In the genomic region with DNA sequence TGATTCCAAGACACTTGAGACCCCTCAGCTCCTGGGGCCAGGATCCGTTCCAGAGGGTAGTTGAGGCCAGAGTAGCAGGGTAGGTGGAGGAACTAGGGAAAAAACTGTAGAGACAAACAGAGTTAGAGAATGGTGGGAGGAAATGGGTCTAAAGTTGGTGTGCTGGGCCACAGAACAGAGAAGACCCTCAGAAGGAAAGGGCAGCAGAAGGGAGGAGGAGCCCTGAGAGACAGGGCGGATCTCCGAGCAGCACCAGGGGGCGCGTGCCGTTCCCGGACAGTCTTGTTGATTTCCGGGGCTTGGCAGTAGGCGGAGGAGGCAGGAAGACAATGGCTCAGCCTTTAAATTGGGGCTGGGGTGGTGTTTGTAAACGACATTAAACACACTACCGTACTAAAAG, we compare ENCODE assay signal across 1 cellular context.
TF ChIP-seq lines count a peak whose summit lies in the region.

No MANE protein-coding gene starts in this region.

TF ChIP-seq in H1, 55 proteins besides CTCF, POLR2A, EP300 and RAD21 (continued from another document):
- TF ChIP-seq, protein P1, sequence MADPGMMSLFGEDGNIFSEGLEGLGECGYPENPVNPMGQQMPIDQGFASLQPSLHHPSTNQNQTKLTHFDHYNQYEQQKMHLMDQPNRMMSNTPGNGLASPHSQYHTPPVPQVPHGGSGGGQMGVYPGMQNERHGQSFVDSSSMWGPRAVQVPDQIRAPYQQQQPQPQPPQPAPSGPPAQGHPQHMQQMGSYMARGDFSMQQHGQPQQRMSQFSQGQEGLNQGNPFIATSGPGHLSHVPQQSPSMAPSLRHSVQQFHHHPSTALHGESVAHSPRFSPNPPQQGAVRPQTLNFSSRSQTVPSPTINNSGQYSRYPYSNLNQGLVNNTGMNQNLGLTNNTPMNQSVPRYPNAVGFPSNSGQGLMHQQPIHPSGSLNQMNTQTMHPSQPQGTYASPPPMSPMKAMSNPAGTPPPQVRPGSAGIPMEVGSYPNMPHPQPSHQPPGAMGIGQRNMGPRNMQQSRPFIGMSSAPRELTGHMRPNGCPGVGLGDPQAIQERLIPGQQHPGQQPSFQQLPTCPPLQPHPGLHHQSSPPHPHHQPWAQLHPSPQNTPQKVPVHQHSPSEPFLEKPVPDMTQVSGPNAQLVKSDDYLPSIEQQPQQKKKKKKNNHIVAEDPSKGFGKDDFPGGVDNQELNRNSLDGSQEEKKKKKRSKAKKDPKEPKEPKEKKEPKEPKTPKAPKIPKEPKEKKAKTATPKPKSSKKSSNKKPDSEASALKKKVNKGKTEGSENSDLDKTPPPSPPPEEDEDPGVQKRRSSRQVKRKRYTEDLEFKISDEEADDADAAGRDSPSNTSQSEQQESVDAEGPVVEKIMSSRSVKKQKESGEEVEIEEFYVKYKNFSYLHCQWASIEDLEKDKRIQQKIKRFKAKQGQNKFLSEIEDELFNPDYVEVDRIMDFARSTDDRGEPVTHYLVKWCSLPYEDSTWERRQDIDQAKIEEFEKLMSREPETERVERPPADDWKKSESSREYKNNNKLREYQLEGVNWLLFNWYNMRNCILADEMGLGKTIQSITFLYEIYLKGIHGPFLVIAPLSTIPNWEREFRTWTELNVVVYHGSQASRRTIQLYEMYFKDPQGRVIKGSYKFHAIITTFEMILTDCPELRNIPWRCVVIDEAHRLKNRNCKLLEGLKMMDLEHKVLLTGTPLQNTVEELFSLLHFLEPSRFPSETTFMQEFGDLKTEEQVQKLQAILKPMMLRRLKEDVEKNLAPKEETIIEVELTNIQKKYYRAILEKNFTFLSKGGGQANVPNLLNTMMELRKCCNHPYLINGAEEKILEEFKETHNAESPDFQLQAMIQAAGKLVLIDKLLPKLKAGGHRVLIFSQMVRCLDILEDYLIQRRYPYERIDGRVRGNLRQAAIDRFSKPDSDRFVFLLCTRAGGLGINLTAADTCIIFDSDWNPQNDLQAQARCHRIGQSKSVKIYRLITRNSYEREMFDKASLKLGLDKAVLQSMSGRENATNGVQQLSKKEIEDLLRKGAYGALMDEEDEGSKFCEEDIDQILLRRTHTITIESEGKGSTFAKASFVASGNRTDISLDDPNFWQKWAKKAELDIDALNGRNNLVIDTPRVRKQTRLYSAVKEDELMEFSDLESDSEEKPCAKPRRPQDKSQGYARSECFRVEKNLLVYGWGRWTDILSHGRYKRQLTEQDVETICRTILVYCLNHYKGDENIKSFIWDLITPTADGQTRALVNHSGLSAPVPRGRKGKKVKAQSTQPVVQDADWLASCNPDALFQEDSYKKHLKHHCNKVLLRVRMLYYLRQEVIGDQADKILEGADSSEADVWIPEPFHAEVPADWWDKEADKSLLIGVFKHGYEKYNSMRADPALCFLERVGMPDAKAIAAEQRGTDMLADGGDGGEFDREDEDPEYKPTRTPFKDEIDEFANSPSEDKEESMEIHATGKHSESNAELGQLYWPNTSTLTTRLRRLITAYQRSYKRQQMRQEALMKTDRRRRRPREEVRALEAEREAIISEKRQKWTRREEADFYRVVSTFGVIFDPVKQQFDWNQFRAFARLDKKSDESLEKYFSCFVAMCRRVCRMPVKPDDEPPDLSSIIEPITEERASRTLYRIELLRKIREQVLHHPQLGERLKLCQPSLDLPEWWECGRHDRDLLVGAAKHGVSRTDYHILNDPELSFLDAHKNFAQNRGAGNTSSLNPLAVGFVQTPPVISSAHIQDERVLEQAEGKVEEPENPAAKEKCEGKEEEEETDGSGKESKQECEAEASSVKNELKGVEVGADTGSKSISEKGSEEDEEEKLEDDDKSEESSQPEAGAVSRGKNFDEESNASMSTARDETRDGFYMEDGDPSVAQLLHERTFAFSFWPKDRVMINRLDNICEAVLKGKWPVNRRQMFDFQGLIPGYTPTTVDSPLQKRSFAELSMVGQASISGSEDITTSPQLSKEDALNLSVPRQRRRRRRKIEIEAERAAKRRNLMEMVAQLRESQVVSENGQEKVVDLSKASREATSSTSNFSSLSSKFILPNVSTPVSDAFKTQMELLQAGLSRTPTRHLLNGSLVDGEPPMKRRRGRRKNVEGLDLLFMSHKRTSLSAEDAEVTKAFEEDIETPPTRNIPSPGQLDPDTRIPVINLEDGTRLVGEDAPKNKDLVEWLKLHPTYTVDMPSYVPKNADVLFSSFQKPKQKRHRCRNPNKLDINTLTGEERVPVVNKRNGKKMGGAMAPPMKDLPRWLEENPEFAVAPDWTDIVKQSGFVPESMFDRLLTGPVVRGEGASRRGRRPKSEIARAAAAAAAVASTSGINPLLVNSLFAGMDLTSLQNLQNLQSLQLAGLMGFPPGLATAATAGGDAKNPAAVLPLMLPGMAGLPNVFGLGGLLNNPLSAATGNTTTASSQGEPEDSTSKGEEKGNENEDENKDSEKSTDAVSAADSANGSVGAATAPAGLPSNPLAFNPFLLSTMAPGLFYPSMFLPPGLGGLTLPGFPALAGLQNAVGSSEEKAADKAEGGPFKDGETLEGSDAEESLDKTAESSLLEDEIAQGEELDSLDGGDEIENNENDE (IDR thresholded peaks at IDR 0.05; ENCODE audit: insufficient replicate concordance, low read length) = no peak
- 0 out of 4 replicates have a peak, but pooled peaks of 1 of the 2 experiments have one; percentile 53 for TF ChIP-seq SIN3A (conservative IDR thresholded peaks at IDR 0.05 in 1 of 2, IDR thresholded peaks at IDR 0.05 in 1 of 2; ENCODE audit: low read depth in 1 of 2, low read length in 2 of 2)
- TF ChIP-seq CBX5 (IDR thresholded peaks at IDR 0.05; ENCODE audit: low read depth, low read length) = no peak
- TF ChIP-seq GABPA (IDR thresholded peaks at IDR 0.05; ENCODE audit: borderline replicate concordance, insufficient read depth, low read length) = no peak; the same call in 1 of the 2 replicates
- no peak for TF ChIP-seq NRF1 (IDR thresholded peaks at IDR 0.05; ENCODE audit: low read depth, low read length)
- TF ChIP-seq BRCA1 (IDR thresholded peaks at IDR 0.05; ENCODE audit: low read depth, low read length) = no peak
- TF ChIP-seq TAF1 (IDR thresholded peaks at IDR 0.05; ENCODE audit: low read depth, low read length) = peak; percentile 61; the same call in 1 of the 2 replicates
- no peak for TF ChIP-seq CEBPB (IDR thresholded peaks at IDR 0.05; ENCODE audit: low read depth, low read length)
- no peak for TF ChIP-seq RFX5 (IDR thresholded peaks at IDR 0.05; ENCODE audit: borderline replicate concordance, low read depth, low read length)
- no peak for TF ChIP-seq TAF7 (optimal IDR thresholded peaks at IDR 0.05; ENCODE audit: borderline replicate concordance, low read depth, low read length)
- no peak for TF ChIP-seq USF2 (IDR thresholded peaks at IDR 0.05; ENCODE audit: low read length)
- TF ChIP-seq, protein P2, sequence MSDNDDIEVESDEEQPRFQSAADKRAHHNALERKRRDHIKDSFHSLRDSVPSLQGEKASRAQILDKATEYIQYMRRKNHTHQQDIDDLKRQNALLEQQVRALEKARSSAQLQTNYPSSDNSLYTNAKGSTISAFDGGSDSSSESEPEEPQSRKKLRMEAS (IDR thresholded peaks at IDR 0.05) = 0 out of 2 replicates have a peak, but pooled peaks have one; percentile 33
- no peak for TF ChIP-seq SUZ12 (IDR thresholded peaks at IDR 0.05; ENCODE audit: low read length)
- no peak for TF ChIP-seq RXRA (IDR thresholded peaks at IDR 0.05; ENCODE audit: insufficient read depth, low read depth, low read length)
- TF ChIP-seq E2F6 (IDR thresholded peaks at IDR 0.05) = no peak
- no peak for TF ChIP-seq SAP30 (IDR thresholded peaks at IDR 0.05; ENCODE audit: insufficient read depth, insufficient replicate concordance, low read length)
- no peak for TF ChIP-seq EZH2 (IDR thresholded peaks at IDR 0.05; ENCODE audit: low read depth, low read length, severe bottlenecking)
- TF ChIP-seq KDM1A (IDR thresholded peaks at IDR 0.05; ENCODE audit: borderline replicate concordance, low read length) = no peak
- peak; percentile 60 for TF ChIP-seq TBP (IDR thresholded peaks at IDR 0.05; ENCODE audit: low read depth, low read length)
- no peak for TF ChIP-seq KDM4A (IDR thresholded peaks at IDR 0.05; ENCODE audit: low read depth, low read length, severe bottlenecking)
- no peak for TF ChIP-seq POU5F1 (IDR thresholded peaks at IDR 0.05; ENCODE audit: low read depth, low read length)
- TF ChIP-seq CTBP2 (IDR thresholded peaks at IDR 0.05; ENCODE audit: borderline replicate concordance, insufficient read depth, insufficient read length, low read length) = no peak
- TF ChIP-seq CREB1 (IDR thresholded peaks at IDR 0.05) = no peak
- TF ChIP-seq TCF12 (IDR thresholded peaks at IDR 0.05; ENCODE audit: low read depth, low read length) = no peak
- no peak for TF ChIP-seq SP2 (IDR thresholded peaks at IDR 0.05; ENCODE audit: low read length)
- no peak for TF ChIP-seq SIRT6 (IDR thresholded peaks at IDR 0.05; ENCODE audit: low read length)
- TF ChIP-seq HDAC2 (IDR thresholded peaks at IDR 0.05; ENCODE audit: borderline replicate concordance in 1 of 2, low read depth in 2 of 2, low read length in 2 of 2) = no peak
- TF ChIP-seq RNF2 (IDR thresholded peaks at IDR 0.05; ENCODE audit: borderline replicate concordance, low read depth, low read length, missing control alignments, poor library complexity, severe bottlenecking) = no peak
